Comparison of ENCODE assay signal across 1 cellular context in genomic region chr1:205493241-205494085, GRCh38.
TF ChIP-seq lines count a peak whose summit lies in the region.

No MANE protein-coding gene starts in this region.

TF ChIP-seq in H1, 55 proteins besides CTCF, POLR2A, EP300 and RAD21 (continued from another document):
- TF ChIP-seq YY1 (IDR thresholded peaks at IDR 0.05; ENCODE audit: low read depth, low read length) (no peak), RXRA (IDR thresholded peaks at IDR 0.05; ENCODE audit: insufficient read depth, low read depth, low read length) (no peak), HDAC6 (IDR thresholded peaks at IDR 0.05; ENCODE audit: low read depth, low read length) (no peak), ZNF274 (IDR thresholded peaks at IDR 0.05; ENCODE audit: borderline replicate concordance, extremely low read depth, low read length) (no peak), RNF2 (IDR thresholded peaks at IDR 0.05; ENCODE audit: borderline replicate concordance, low read depth, low read length, missing control alignments, poor library complexity, severe bottlenecking) (no peak), CHD7 (IDR thresholded peaks at IDR 0.05; ENCODE audit: insufficient replicate concordance, low read length) (no peak), KDM5A (IDR thresholded peaks at IDR 0.05; ENCODE audit: low read length) (no peak), SP4 (IDR thresholded peaks at IDR 0.05; ENCODE audit: low read length) (no peak), SUZ12 (IDR thresholded peaks at IDR 0.05; ENCODE audit: low read length) (no peak), CHD2 (IDR thresholded peaks at IDR 0.05; ENCODE audit: low read length) (no peak), EZH2 (IDR thresholded peaks at IDR 0.05; ENCODE audit: low read depth, low read length, severe bottlenecking) (no peak), TEAD4 (IDR thresholded peaks at IDR 0.05; ENCODE audit: low read depth, low read length) (no peak), NANOG (IDR thresholded peaks at IDR 0.05; ENCODE audit: insufficient read depth, low read depth, low read length, poor library complexity, severe bottlenecking) (no peak), TAF1 (IDR thresholded peaks at IDR 0.05; ENCODE audit: low read depth, low read length) (no peak), BACH1 (IDR thresholded peaks at IDR 0.05; ENCODE audit: low read length) (no peak)
